1 cellular context compared by ENCODE assay signal in genomic region chr5:151707566-151707965, GRCh38.
TF ChIP-seq lines count a peak whose summit lies in the region.

No MANE protein-coding gene starts in this region.

TF ChIP-seq in K562, 482 proteins besides CTCF, POLR2A, EP300 and RAD21:
- TF ChIP-seq CREB3 (tag; conservative IDR thresholded peaks at IDR 0.05; ENCODE audit: low read depth) (no peak), MTA3 (IDR thresholded peaks at IDR 0.05; ENCODE audit: borderline replicate concordance) (no peak), PPARD (CRISPR knock-in tag; IDR thresholded peaks at IDR 0.05) (no peak), MCM3 (IDR thresholded peaks at IDR 0.05) (no peak), FUS (optimal IDR thresholded peaks at IDR 0.05; ENCODE audit: low read depth, low read length) (no peak), ZNF143 (CRISPR knock-in tag; IDR thresholded peaks at IDR 0.05) (no peak), GATAD2B (IDR thresholded peaks at IDR 0.05; ENCODE audit: borderline replicate concordance) (no peak), BCL6 (CRISPR knock-in tag; IDR thresholded peaks at IDR 0.05) (no peak), STAG1 (CRISPR knock-in tag; IDR thresholded peaks at IDR 0.05; ENCODE audit: borderline replicate concordance) (no peak), BHLHE40 (IDR thresholded peaks at IDR 0.05; ENCODE audit: low read length) (no peak), TSC22D4 (tag; IDR thresholded peaks at IDR 0.05) (no peak)
